ENCODE assay signal across 22 cellular contexts in genomic region chr4:23768541-23768940, GRCh38.
"Had no signal": no experiment of that assay in that cellular context is flagged by ENCODE, and none has a peak within 500 bp of the region (broad histone marks: within the 10 kb centered on the region; RNA-seq: fewer than 3 reads in every experiment).

No MANE protein-coding gene starts in this region.

- H3K4me1 Mint-ChIP-seq: activated B cell treated with CpG ODN at 0.5 μM for 24 hours; activated T-helper 17 cell treated with anti-CD3 and anti-CD28 coated beads, Interleukin-2, amount 50 U/mL, for 72 hours; central memory CD8-positive, alpha-beta T cell had no signal

- FAIRE-seq: islet of Langerhans had no signal

- H3K4me1 ChIP-seq: colonic mucosa, foreskin keratinocyte, left lung, thyroid gland had no signal

- H3K9me3 Mint-ChIP-seq: activated B cell treated with CpG ODN at 0.5 μM for 24 hours, brain, mesothelial cell of epicardium had no signal

- H3K9me3 ChIP-seq: colonic mucosa, left lung, thyroid gland had no signal

- H3K36me3 ChIP-seq: colonic mucosa, left lung, thyroid gland had no signal

- H3K4me3 ChIP-seq: colonic mucosa, left lung, thyroid gland had no signal

- DNase-seq: activated B cell treated with CpG ODN at 0.5 μM for 24 hours; activated CD4-positive, alpha-beta memory T cell treated with anti-CD3 and anti-CD28 coated beads for 36 hours; activated CD4-positive, alpha-beta T cell treated with anti-CD3 and anti-CD28 coated beads for 4 hours; activated naive CD4-positive, alpha-beta T cell treated with Interleukin-2 at 50 U/mL for 16 hours; activated T-cell treated with anti-CD3 and anti-CD28 coated beads, Interleukin-2, amount 50 U/mL, for 1 hour; colonic mucosa; glutamatergic neuron; hippocampal formation; posterior cingulate gyrus; retina; stimulated activated CD4-positive, alpha-beta T cell treated with anti-CD3 and anti-CD28 coated beads, Interleukin-12 subunit alpha, Interleukin-12 subunit beta, amount 100 ng/mL, for 4 hours; stimulated activated CD4-positive, alpha-beta T cell treated with anti-CD3 and anti-CD28 coated beads, Interleukin-1b, Interleukin-23, amount 100 ng/mL, for 48 hours; stimulated activated naive CD4-positive, alpha-beta T cell treated with Interleukin-2 at 50 U/mL for 16 hours; thyroid gland had no signal

- ATAC-seq: activated T-helper 17 cell treated with anti-CD3 and anti-CD28 coated beads, Interleukin-2, amount 50 U/mL, for 72 hours; foreskin keratinocyte; left lung; natural killer cell treated with Interleukin-12 subunit alpha and Interleukin-12 subunit beta and Interleukin-15 and Interleukin-18, amount 100 ng/mL, for 72 hours had no signal

- H3K27ac Mint-ChIP-seq: activated B cell treated with CpG ODN at 0.5 μM for 24 hours; activated CD4-positive, alpha-beta memory T cell treated with anti-CD3 and anti-CD28 coated beads for 36 hours; activated T-helper 17 cell treated with anti-CD3 and anti-CD28 coated beads, Interleukin-2, amount 50 U/mL, for 72 hours; brain; natural killer cell treated with Interleukin-12 subunit alpha and Interleukin-12 subunit beta and Interleukin-15 and Interleukin-18, amount 100 ng/mL, for 72 hours had no signal

- H3K4me3 Mint-ChIP-seq: activated B cell treated with CpG ODN at 0.5 μM for 24 hours; activated CD4-positive, alpha-beta memory T cell treated with anti-CD3 and anti-CD28 coated beads for 36 hours; activated T-helper 17 cell treated with anti-CD3 and anti-CD28 coated beads, Interleukin-2, amount 50 U/mL, for 72 hours; brain; central memory CD8-positive, alpha-beta T cell; mesothelial cell of epicardium; natural killer cell treated with Interleukin-12 subunit alpha and Interleukin-12 subunit beta and Interleukin-15 and Interleukin-18, amount 100 ng/mL, for 72 hours had no signal

- H3K27me3 ChIP-seq: colonic mucosa, left lung, thyroid gland had no signal

- H3K27me3 Mint-ChIP-seq: activated B cell treated with CpG ODN at 0.5 μM for 24 hours; activated CD4-positive, alpha-beta memory T cell treated with anti-CD3 and anti-CD28 coated beads for 36 hours; activated T-helper 17 cell treated with anti-CD3 and anti-CD28 coated beads, Interleukin-2, amount 50 U/mL, for 72 hours; brain; central memory CD8-positive, alpha-beta T cell; natural killer cell treated with Interleukin-12 subunit alpha and Interleukin-12 subunit beta and Interleukin-15 and Interleukin-18, amount 100 ng/mL, for 72 hours had no signal

- H3K27ac ChIP-seq: colonic mucosa, foreskin keratinocyte, left lung, thyroid gland had no signal

- H3K36me3 Mint-ChIP-seq: activated CD4-positive, alpha-beta memory T cell treated with anti-CD3 and anti-CD28 coated beads for 36 hours; brain; mesothelial cell of epicardium; natural killer cell treated with Interleukin-12 subunit alpha and Interleukin-12 subunit beta and Interleukin-15 and Interleukin-18, amount 100 ng/mL, for 72 hours had no signal
